Comparison of ENCODE assay signal across 8 cellular contexts in genomic region chrX:135112096-135112729, GRCh38. TPM values are rescaled to one million over a fixed set of nuclear protein-coding genes. Genes with fewer than 3 reads are reported as not detected.
DNase-seq lines count a peak whose midpoint lies in the region; ATAC-seq and TF ChIP-seq lines count a peak whose summit lies in the region.

No MANE protein-coding gene starts in this region.

- H2BK15ac ChIP-seq in neuronal stem cell (ENCODE audit: low read length) = no peak overlapping the region

- H2AFZ ChIP-seq in neuronal stem cell (ENCODE audit: low read length) = no peak overlapping the region

- no peaks in the 10 kb centered on the region for H3F3A ChIP-seq in DOHH2 (ENCODE audit: control insufficient read depth, insufficient read depth)

- TF ChIP-seq CTCF in DOHH2 (IDR thresholded peaks at IDR 0.05; ENCODE audit: low read depth, low read length, poor library complexity, severe bottlenecking) = peak; percentile 66

- H3K36me3 ChIP-seq in DOHH2 (ENCODE audit: control insufficient read depth, low read length) (no peaks in the 10 kb centered on the region), neuronal stem cell (replicated peaks in 1 of 2; ENCODE audit: control insufficient read depth in 2 of 2, insufficient read depth in 2 of 2, low read length in 2 of 2) (no peaks in the 10 kb centered on the region)

- no peak overlapping the region for H3K9ac ChIP-seq in neuronal stem cell (ENCODE audit: low read depth, low read length, poor library complexity)

- H3K27me3 ChIP-seq in DOHH2 (ENCODE audit: control insufficient read depth, low read length) (no peaks in the 10 kb centered on the region), neuronal stem cell (ENCODE audit: control insufficient read depth in 3 of 3, insufficient read depth in 3 of 3, low read depth in 1 of 3, low read length in 3 of 3) (no peaks in the 10 kb centered on the region)

- WGBS in neuronal stem cell (ENCODE audit: extremely low coverage in 2 of 2, insufficient read length in 2 of 2, insufficient replicate concordance in 1 of 2), 2 donors = no CpG with 5 or more reads among the region's 5 CpGs

- H2BK12ac ChIP-seq in neuronal stem cell (ENCODE audit: low read length) = no peak overlapping the region

- H3K14ac ChIP-seq in neuronal stem cell (ENCODE audit: low read length) = no peak overlapping the region

- no peaks in the 10 kb centered on the region for H3K9me3 ChIP-seq in DOHH2 (ENCODE audit: control insufficient read depth, insufficient read depth, low read length)
- no peaks in the 10 kb centered on the region for H3K9me3 ChIP-seq in neuronal stem cell (replicated peaks in 1 of 2; ENCODE audit: control insufficient read depth in 2 of 2, insufficient read depth in 1 of 2, low read depth in 1 of 2, low read length in 2 of 2)

- no peak overlapping the region for H3K27ac ChIP-seq in DOHH2 (ENCODE audit: low read depth, low read length)
- H3K27ac ChIP-seq in neuronal stem cell (replicated peaks; ENCODE audit: low read length) = no peak overlapping the region

- H2BK120ac ChIP-seq in neuronal stem cell (ENCODE audit: low read depth, low read length) = no peak overlapping the region

- no peak overlapping the region for H2BK5ac ChIP-seq in neuronal stem cell (ENCODE audit: low read length)

- H4K8ac ChIP-seq in neuronal stem cell (ENCODE audit: low read depth, low read length) = peak overlapping the region; percentile 43

- no peak overlapping the region for H3K18ac ChIP-seq in neuronal stem cell (ENCODE audit: low read length)

- H3K4me1 ChIP-seq in DOHH2 (ENCODE audit: control insufficient read depth, low read length) = no peaks in the 10 kb centered on the region
- H3K4me1 ChIP-seq in neuronal stem cell (ENCODE audit: control insufficient read depth in 2 of 2, insufficient read depth in 1 of 2, low read depth in 1 of 2, low read length in 2 of 2) = no peaks in the 10 kb centered on the region

- ATAC-seq in HG03280 (IDR thresholded peaks at IDR 0.05; ENCODE audit: unreplicated experiment) (peak; percentile 65), HG03469 (IDR thresholded peaks at IDR 0.05; ENCODE audit: unreplicated experiment) (no peak)

- no peak overlapping the region for H3K23ac ChIP-seq in neuronal stem cell (ENCODE audit: low read depth, low read length, poor library complexity)

- no peak overlapping the region for H2AK5ac ChIP-seq in neuronal stem cell (ENCODE audit: low read depth, low read length)

- H3K4ac ChIP-seq in neuronal stem cell (ENCODE audit: low read length) = no peak overlapping the region

- no peaks in the 10 kb centered on the region for H3K79me2 ChIP-seq in DOHH2 (ENCODE audit: control insufficient read depth, low read length)

- H4K20me1 ChIP-seq in DOHH2 (ENCODE audit: control insufficient read depth, insufficient read depth, low read depth, low read length) = no peaks in the 10 kb centered on the region

- H4K91ac ChIP-seq in neuronal stem cell (ENCODE audit: low read depth, low read length, poor library complexity) = no peak overlapping the region

- no peaks in the 10 kb centered on the region for H3K9me2 ChIP-seq in DOHH2 (replicated peaks; ENCODE audit: control insufficient read depth, low read length)

- H3K4me3 ChIP-seq in DOHH2 (ENCODE audit: low read length) = no peak overlapping the region
- no peak overlapping the region for H3K4me3 ChIP-seq in neuronal stem cell (ENCODE audit: low read length in 2 of 2)

- no peaks in the 10 kb centered on the region for H3K79me1 ChIP-seq in neuronal stem cell (ENCODE audit: low read depth, low read length)

- DNase-seq in A172 (ENCODE audit: low spot score) = peak; percentile 0
- peak; percentile 23 for DNase-seq in T-helper 9 cell
- peak; percentile 17 for DNase-seq in effector CD4-positive, alpha-beta T cell
- DNase-seq in neuronal stem cell (ENCODE audit: low spot score) = no peak
- DNase-seq in NCI-H187 treated with DMSO at 0.1 percent for 48 hours (lab: John Stamatoyannopoulos, UW) = no peak

- no peak overlapping the region for H3K4me2 ChIP-seq in DOHH2 (ENCODE audit: low read length)
- no peak overlapping the region for H3K4me2 ChIP-seq in neuronal stem cell (ENCODE audit: insufficient read depth, low read length, poor library complexity, severe bottlenecking)

RNA-seq across cellular contexts. Expression of gene ETDB, which starts 8.1 kb away (rescaled TPM):
- total RNA-seq in A172 (2014; rRNA removed; shearing (Covaris generic)) = not detected in 2 replicates
- polyA plus RNA-seq in neuronal stem cell (2013, experiment 1 of 2) = not detected
- 0.06 TPM for polyA plus RNA-seq in neuronal stem cell (2013, experiment 2 of 2)

RNA-seq across cellular contexts. Expression of gene SMIM10L2B, which starts 13.7 kb away (rescaled TPM):
- not detected in 2 replicates for total RNA-seq in A172 (2014; rRNA removed; shearing (Covaris generic))
- polyA plus RNA-seq in neuronal stem cell (2013, experiment 1 of 2) = 2.8 TPM
- 2.8 TPM for polyA plus RNA-seq in neuronal stem cell (2013, experiment 2 of 2)

RNA-seq across cellular contexts. Expression of gene CT55, which starts 59.0 kb away (rescaled TPM):
- 1.5 and 2.5 TPM in 2 replicates for total RNA-seq in A172 (2014; rRNA removed; shearing (Covaris generic))
- polyA plus RNA-seq in neuronal stem cell (2013, experiment 1 of 2) = 0.13 TPM
- polyA plus RNA-seq in neuronal stem cell (2013, experiment 2 of 2) = 0.12 TPM

Comparison
In these comparisons a context has a peak if more than half of its experiments do, and no peak if none do; other contexts are left out.
1. DNase-seq: peak in A172 (single experiment), T-helper 9 cell (single experiment) and effector CD4-positive, alpha-beta T cell (single experiment); none in neuronal stem cell (single experiment) and NCI-H187 treated with DMSO at 0.1 percent for 48 hours (single experiment).